ENCODE assay signal across 33 cellular contexts in genomic region chr4:74433043-74433442, GRCh38. TPM values are rescaled to one million over a fixed set of nuclear protein-coding genes. Genes with fewer than 3 reads are reported as not detected.
A peak's percentile ranks its signal among the peaks of the same experiment; 100 is the strongest.
DNase-seq lines count a peak whose midpoint lies in the region; ATAC-seq and TF ChIP-seq lines count a peak whose summit lies in the region.
"Had no signal": no experiment of that assay in that cellular context is flagged by ENCODE, and none has a peak within 500 bp of the region (broad histone marks: within the 10 kb centered on the region; RNA-seq: fewer than 3 reads in every experiment).

No MANE protein-coding gene starts in this region.

- TF ChIP-seq CTCF in mammary epithelial cell (conservative IDR thresholded peaks at IDR 0.05 in 1 of 2, IDR thresholded peaks at IDR 0.05 in 1 of 2; ENCODE audit: extremely low read depth in 1 of 2, insufficient read depth in 1 of 2, low read depth in 1 of 2, low read length in 2 of 2): no peak

- intact Hi-C loops in mammary epithelial cell (cut with micrococcal nuclease): no loop called here

- H3K4me2 ChIP-seq in mammary epithelial cell (ENCODE audit: insufficient read depth, low read depth, low read length): peak overlapping the region; percentile 8

- DNase-seq in EH (ENCODE audit: low read depth): peak; percentile 65
- peak; percentile 58 for DNase-seq in HT1080 (ENCODE audit: low read depth)
- DNase-seq in mammary epithelial cell: no peak
- peak; percentile 18 for DNase-seq in kidney tubule cell (ENCODE audit: low spot score)
- DNase-seq in AG20443 (ENCODE audit: low spot score): no peak
- DNase-seq: activated CD4-positive, alpha-beta memory T cell treated with anti-CD3 and anti-CD28 coated beads for 36 hours; activated CD4-positive, CD25-positive, alpha-beta regulatory T cell treated with anti-CD3 and anti-CD28 coated beads, Interleukin-2, amount 50 U/mL, for 72 hours; activated naive CD4-positive, alpha-beta T cell; activated naive CD8-positive, alpha-beta T cell treated with anti-CD3 and anti-CD28 coated beads, Interleukin-2, amount 50 U/mL, for 24 hours; Caco-2; dermis blood vessel endothelial cell; gastrocnemius medialis; H9; kidney glomerular epithelial cell; lower lobe of right lung; naive thymus-derived CD4-positive, alpha-beta T cell; NCI-H1105; NCI-H187 treated with DMSO at 0.1 percent for 48 hours; NCI-H2171 treated with DMSO at 0.1 percent for 48 hours; NCI-H510A treated with DMSO at 0.1 percent for 48 hours; right cardiac atrium; stimulated activated CD4-positive, alpha-beta T cell treated with anti-CD3 and anti-CD28 coated beads, Interleukin-12 subunit alpha, Interleukin-12 subunit beta, amount 100 ng/mL, for 4 hours; stimulated activated CD4-positive, alpha-beta T cell treated with anti-CD3 and anti-CD28 coated beads, Interleukin-2, amount 100 ng/mL, for 48 hours; stimulated activated naive CD8-positive, alpha-beta T cell treated with anti-CD3 and anti-CD28 coated beads, Interleukin-15, amount 100 ng/mL, for 72 hours had no signal

- no peaks in the 10 kb centered on the region for H3K9me3 ChIP-seq in mammary epithelial cell (replicated peaks; ENCODE audit: insufficient read depth, low read length)
- H3K9me3 ChIP-seq: Caco-2, gastrocnemius medialis, lower lobe of right lung, neutrophil, SK-N-SH, thoracic aorta, vagina had no signal

- dilution Hi-C loops in mammary epithelial cell (cut with HindIII; ENCODE audit: low sequenced_read_pairs): no loop called here

- in situ Hi-C loops in mammary epithelial cell (cut with MboI; ENCODE audit: low sequenced_read_pairs in 2 of 2): no loop called here

- whole genome bisulfite sequencing in mammary epithelial cell (ENCODE audit: low coverage, missing lambda C conversion rate): 20% methylated on average over 2 of the region's 2 CpGs

- peaks cover 47% of the 10 kb centered on the region for H3K4me1 ChIP-seq in mammary epithelial cell (ENCODE audit: insufficient read depth, low read length)
- H3K4me1 ChIP-seq: gastrocnemius medialis, lower lobe of right lung, vagina had no signal

- peak overlapping the region; percentile 95 for H3K27ac ChIP-seq in mammary epithelial cell (ENCODE audit: insufficient read depth, low read depth, low read length)
- H3K27ac ChIP-seq: gastrocnemius medialis, lower lobe of right lung, neutrophil, thoracic aorta, vagina had no signal

- ATAC-seq in HG03439 (IDR thresholded peaks at IDR 0.05; ENCODE audit: unreplicated experiment) (no peak), GM18517 (IDR thresholded peaks at IDR 0.05; ENCODE audit: unreplicated experiment) (no peak), GM19395 (IDR thresholded peaks at IDR 0.05; ENCODE audit: unreplicated experiment) (no peak)
- ATAC-seq: activated naive CD8-positive, alpha-beta T cell treated with anti-CD3 and anti-CD28 coated beads, Interleukin-2, amount 50 U/mL, for 24 hours; esophagus mucosa; gastrocnemius medialis; lower lobe of right lung; naive thymus-derived CD4-positive, alpha-beta T cell; right cardiac atrium; stimulated activated naive CD8-positive, alpha-beta T cell treated with anti-CD3 and anti-CD28 coated beads, Interleukin-15, amount 100 ng/mL, for 72 hours had no signal

- H3K36me3 ChIP-seq in mammary epithelial cell (ENCODE audit: insufficient read depth, low read length): no peaks in the 10 kb centered on the region
- H3K36me3 ChIP-seq: gastrocnemius medialis, lower lobe of right lung, neutrophil, thoracic aorta, vagina had no signal

- TSS peak; percentile 2 for BruUV-seq in mammary epithelial cell (replicated peaks; lab: Mats Ljungman, UMichigan)

- no peak overlapping the region for H2AFZ ChIP-seq in mammary epithelial cell (ENCODE audit: low read depth, low read length)

- no peaks in the 10 kb centered on the region for H3K27me3 ChIP-seq in mammary epithelial cell (ENCODE audit: insufficient read depth, low read length)
- H3K27me3 ChIP-seq: gastrocnemius medialis, neutrophil, vagina had no signal

- H3K4me3 ChIP-seq in mammary epithelial cell (replicated peaks in 1 of 3; ENCODE audit: insufficient read depth in 1 of 3, low read depth in 2 of 3, low read length in 3 of 3): no peak overlapping the region
- H3K4me3 ChIP-seq: gastrocnemius medialis, lower lobe of right lung, thoracic aorta, vagina had no signal

- H4K20me1 ChIP-seq in mammary epithelial cell (ENCODE audit: insufficient read depth, low read length): no peaks in the 10 kb centered on the region

- no peak overlapping the region for H3K9ac ChIP-seq in mammary epithelial cell (ENCODE audit: insufficient read depth, low read length)
- H3K9ac ChIP-seq: SK-N-SH had no signal

- CTCF ChIA-PET in mammary epithelial cell (lab: Charles Lee; ENCODE audit: low non-redundant PET): no interaction called here

- H3K79me2 ChIP-seq in mammary epithelial cell (ENCODE audit: insufficient read depth, low read length): peaks cover 6% of the 10 kb centered on the region

RNA-seq across cellular contexts. Expression of gene AREG, which starts 11.9 kb away (rescaled TPM):
- 1.4 and 1.9 TPM in 2 replicates for total RNA-seq in HT1080 (2014; rRNA removed; shearing (Covaris generic))
- 1.3 and 1.5 TPM in 2 replicates for polyA plus RNA-seq in HT1080 (2015; cell fraction: cytosol; rRNA removed)
- polyA plus RNA-seq in HT1080 (2015; cell fraction: nucleus; rRNA removed): 0.36 and 1.3 TPM in 2 replicates
- total RNA-seq in mammary epithelial cell: 1,000 to 10,000 TPM in 1 of 2 donors, 100 to 1,000 TPM in 1; 540 to 2,145 TPM
- 1,137 TPM for polyA plus RNA-seq in mammary epithelial cell
- polyA minus RNA-seq in mammary epithelial cell: 894 TPM
- total RNA-seq: OCI-LY7 had no signal
- polyA plus RNA-seq: SK-N-SH had no signal

Comparison
In these comparisons a context has a peak if more than half of its experiments do, and no peak if none do; other contexts are left out.
1. DNase-seq: peak in EH (single experiment), HT1080 (single experiment) and kidney tubule cell (single experiment); none in mammary epithelial cell (single experiment) and AG20443 (single experiment).
2. RNA of gene AREG, which starts 11.9 kb away (total RNA-seq): 540 to 2,145 TPM in mammary epithelial cell; 1.4 to 1.9 TPM in HT1080; every median in the first group is over 100 times any median in the second.